Comparison of ENCODE assay signal across 28 cellular contexts in genomic region chr17:72444517-72445054, GRCh38.
"Had no signal": no experiment of that assay in that cellular context is flagged by ENCODE, and none has a peak within 500 bp of the region (broad histone marks: within the 10 kb centered on the region; RNA-seq: fewer than 3 reads in every experiment).

No MANE protein-coding gene starts in this region.

- DNase-seq: activated CD4-positive, alpha-beta T cell treated with anti-CD3 and anti-CD28 coated beads for 1 hour; activated CD4-positive, alpha-beta T cell treated with anti-CD3 and anti-CD28 coated beads, Interleukin-2, amount 10 ng/mL, durations not matched to agents 7 days and 5 days; activated CD8-positive, alpha-beta T cell treated with anti-CD3 and anti-CD28 coated beads for 36 hours; activated gamma-delta T cell treated with Interleukin-2 at 50 U/mL for 16 hours; activated naive CD8-positive, alpha-beta T cell treated with anti-CD3 and anti-CD28 coated beads, Interleukin-2, amount 50 U/mL, for 24 hours; activated T-cell treated with anti-CD3 and anti-CD28 coated beads, Interleukin-2, amount 50 U/mL, for 4 hours; amygdala; central memory CD4-positive, alpha-beta T cell; effector CD4-positive, alpha-beta T cell; esophagus squamous epithelium; foreskin melanocyte; heart right ventricle; left ventricle myocardium inferior; naive thymus-derived CD8-positive, alpha-beta T cell; pancreas; sigmoid colon; stimulated activated CD4-positive, alpha-beta T cell treated with anti-CD3 and anti-CD28 coated beads, Interleukin-1b, Interleukin-23, amount 100 ng/mL, for 48 hours; stimulated activated naive CD4-positive, alpha-beta T cell; T-helper 17 cell; T1000; trophoblast cell; uterus had no signal

- H3K27me3 ChIP-seq: esophagus squamous epithelium, pancreas, sigmoid colon, uterus had no signal

- FAIRE-seq: pancreas had no signal

- ATAC-seq: activated CD8-positive, alpha-beta T cell treated with anti-CD3 and anti-CD28 coated beads for 36 hours; activated naive CD8-positive, alpha-beta T cell treated with anti-CD3 and anti-CD28 coated beads, Interleukin-2, amount 50 U/mL, for 24 hours; activated T-cell treated with anti-CD3 and anti-CD28 coated beads, Interleukin-2, amount 50 U/mL, for 4 hours; activated T-helper 17 cell treated with anti-CD3 and anti-CD28 coated beads, Interleukin-2, amount 50 U/mL, for 72 hours; heart right ventricle; naive thymus-derived CD8-positive, alpha-beta T cell; T-helper 17 cell; WTC11 had no signal

- H3K9me3 ChIP-seq: esophagus squamous epithelium, heart right ventricle, left ventricle myocardium inferior, pancreas, prostate gland, sigmoid colon, uterus had no signal

- H3K4me1 ChIP-seq: heart right ventricle, left ventricle myocardium inferior, pancreas, prostate gland, sigmoid colon, uterus had no signal

- H3K4me3 ChIP-seq: esophagus squamous epithelium, heart right ventricle, left ventricle myocardium inferior, lung, pancreas, prostate gland, sigmoid colon, smooth muscle cell, uterus had no signal

- H3K27ac ChIP-seq: epithelial cell of prostate, esophagus squamous epithelium, heart right ventricle, left ventricle myocardium inferior, prostate gland, uterus had no signal

- H3K4me2 ChIP-seq: smooth muscle cell had no signal

- H3K36me3 ChIP-seq: esophagus squamous epithelium, heart right ventricle, left ventricle myocardium inferior, pancreas, prostate gland, sigmoid colon, uterus had no signal
